In the genomic region with DNA sequence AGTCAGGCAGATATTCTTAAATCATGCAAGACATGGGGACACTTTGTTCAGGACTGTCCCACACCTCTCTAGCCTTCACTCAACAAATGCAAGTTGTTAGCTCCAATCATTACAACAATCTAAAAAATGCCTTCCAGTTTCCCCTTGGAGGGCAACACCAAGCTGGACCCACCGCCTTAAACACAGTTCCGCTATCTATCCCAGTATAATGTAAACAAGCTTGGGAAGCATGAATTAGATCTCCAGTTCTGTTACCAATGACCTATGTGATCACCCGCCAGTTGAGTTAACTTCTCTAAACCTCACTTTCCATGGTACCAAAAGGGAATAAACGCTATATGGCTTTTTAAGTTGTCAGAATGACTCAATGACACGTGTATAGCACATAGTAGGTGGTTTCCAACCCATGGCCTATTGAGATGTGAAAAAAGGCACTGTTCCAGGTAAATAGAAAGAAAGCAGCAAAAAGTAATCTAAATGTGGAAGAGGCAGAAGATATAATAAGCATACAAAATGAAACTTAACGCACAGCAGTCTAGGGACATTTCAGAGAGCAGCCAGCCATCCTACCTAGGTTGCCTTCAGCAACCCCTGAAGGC, we compare ENCODE assay signal across 1 cellular context.
TF ChIP-seq lines count a peak whose summit lies in the region.

No MANE protein-coding gene starts in this region.

TF ChIP-seq in IMR-90, 13 proteins besides CTCF, POLR2A, EP300 and RAD21:
- no peak for TF ChIP-seq SMC3 (IDR thresholded peaks at IDR 0.05; ENCODE audit: low read depth, low read length)
